In genomic region chr10:101310528-101311439, GRCh38 we compare ENCODE assay signal across 11 cellular contexts. TPM values are rescaled to one million over a fixed set of nuclear protein-coding genes. Genes with fewer than 3 reads are reported as not detected.
DNase-seq lines count a peak whose midpoint lies in the region; ATAC-seq and TF ChIP-seq lines count a peak whose summit lies in the region.
"Had no signal": no experiment of that assay in that cellular context is flagged by ENCODE, and none has a peak within 500 bp of the region (broad histone marks: within the 10 kb centered on the region; RNA-seq: fewer than 3 reads in every experiment).

No MANE protein-coding gene starts in this region.

- peak overlapping the region in 2 of 3 experiments; percentile 34 to 41; a peak in 2 of 7 replicates for H3K27ac Mint-ChIP-seq in H9
- H3K27ac Mint-ChIP-seq in activated naive CD8-positive, alpha-beta T cell = no peak overlapping the region

- no peak overlapping the region for H3K56ac ChIP-seq in H9 (ENCODE audit: insufficient read length, low read depth, low read length)

- no peak overlapping the region for H4K91ac ChIP-seq in H9 (ENCODE audit: insufficient read length, low read depth, low read length)

- no peak overlapping the region for H2BK15ac ChIP-seq in H9 (ENCODE audit: low read depth, low read length)

- H3K9me3 Mint-ChIP-seq in H9 = no peaks in the 10 kb centered on the region
- H3K9me3 Mint-ChIP-seq in activated naive CD8-positive, alpha-beta T cell (ENCODE audit: low read depth) = no peaks in the 10 kb centered on the region

- H2BK5ac ChIP-seq in H9 (ENCODE audit: insufficient read length, low read length) = no peak overlapping the region

- no CpG with 5 or more reads among the region's 29 CpGs for WGBS in H9 (ENCODE audit: extremely low coverage, insufficient read length, low lambda C conversion rate)

- H2AK5ac ChIP-seq in H9 (ENCODE audit: insufficient read length, low read length) = no peak overlapping the region

- no peaks in the 10 kb centered on the region for H3K79me2 ChIP-seq in H9 (ENCODE audit: insufficient read depth, low read length)

- H3K27ac ChIP-seq in H9 (ENCODE audit: insufficient read length, low read depth, low read length) (no peak overlapping the region), right atrium auricular region (peak overlapping the region in 1 of 2 donors; percentile 32)
- H3K27ac ChIP-seq: esophagus squamous epithelium had no signal

- no peaks in the 10 kb centered on the region; a peak in 1 of 7 replicates for H3K36me3 Mint-ChIP-seq in H9 (ENCODE audit: insufficient read depth in 1 of 3, low read depth in 3 of 3)
- H3K36me3 Mint-ChIP-seq in activated naive CD8-positive, alpha-beta T cell = no peaks in the 10 kb centered on the region

- no peak overlapping the region for H3K18ac ChIP-seq in H9 (ENCODE audit: insufficient read length, low read depth, low read length)

- peak overlapping the region; percentile 35 to 38 for H3K4me3 Mint-ChIP-seq in H9
- H3K4me3 Mint-ChIP-seq in activated naive CD8-positive, alpha-beta T cell = peak overlapping the region; percentile 75

- H3K4me3 ChIP-seq in right atrium auricular region = peak overlapping the region; percentile 43 to 47

- H2BK20ac ChIP-seq in H9 (ENCODE audit: low read depth, low read length, poor library complexity, severe bottlenecking) = no peak overlapping the region

- H2BK12ac ChIP-seq in H9 (ENCODE audit: insufficient read length, low read depth, low read length) = no peak overlapping the region

- ATAC-seq in GM18505 (IDR thresholded peaks at IDR 0.05; ENCODE audit: unreplicated experiment) = no peak
- no peak for ATAC-seq in GM21786 (IDR thresholded peaks at IDR 0.05; ENCODE audit: unreplicated experiment)

- H3K4me2 ChIP-seq in H9 (ENCODE audit: insufficient read depth, insufficient read length, low read length) = peak overlapping the region; percentile 33

- no peaks in the 10 kb centered on the region for H3K79me1 ChIP-seq in H9 (ENCODE audit: insufficient read depth, low read depth, low read length, poor library complexity, severe bottlenecking)

- peaks cover 13 to 30% of the 10 kb centered on the region in 2 experiments for H3K4me1 Mint-ChIP-seq in H9
- peaks cover 8% of the 10 kb centered on the region for H3K4me1 Mint-ChIP-seq in activated naive CD8-positive, alpha-beta T cell (ENCODE audit: low read depth)

- no peak overlapping the region for H2BK120ac ChIP-seq in H9 (ENCODE audit: low read depth, low read length, poor library complexity, severe bottlenecking)

- TF ChIP-seq POLR2A in GM18505 (IDR thresholded peaks at IDR 0.05; ENCODE audit: borderline replicate concordance, extremely low read depth, insufficient read depth, insufficient read length) = no peak

- no peaks in the 10 kb centered on the region for H3K36me3 ChIP-seq in right atrium auricular region
- H3K36me3 ChIP-seq: esophagus squamous epithelium had no signal

- H3K27me3 ChIP-seq in H9 (ENCODE audit: insufficient read depth, low read length) (no peaks in the 10 kb centered on the region; the same call in 1 of the 2 replicates), right atrium auricular region (no peaks in the 10 kb centered on the region)

- no peak for TF ChIP-seq CTCF in H9 (conservative IDR thresholded peaks at IDR 0.05)
- TF ChIP-seq CTCF in right atrium auricular region (IDR thresholded peaks at IDR 0.05) = no peak

- peak overlapping the region; percentile 79 for H4K8ac ChIP-seq in H9 (replicated peaks; ENCODE audit: insufficient read length, low read depth, low read length)

- H3K9ac ChIP-seq in H9 (ENCODE audit: extremely low read depth, insufficient read length, low read length) = no peak overlapping the region

- H3K23ac ChIP-seq in H9 (ENCODE audit: insufficient read length, low read depth, low read length) = no peak overlapping the region

- H4K20me1 ChIP-seq in H9 (ENCODE audit: control insufficient read depth, insufficient read depth, insufficient read length) = no peaks in the 10 kb centered on the region

- no peak overlapping the region for H4K5ac ChIP-seq in H9 (ENCODE audit: insufficient read length, low read depth, low read length)

- H3K14ac ChIP-seq in H9 (ENCODE audit: insufficient read depth, low read length) = peak overlapping the region; percentile 41; the same call in 1 of the 2 replicates

- H3T11ph ChIP-seq in H9 (ENCODE audit: low read length) = no peak overlapping the region

- DNase-seq in H9 (peak; percentile 77), right atrium auricular region (ENCODE audit: low spot score) (no peak), renal cortical epithelial cell (ENCODE audit: low read depth) (peak; percentile 2), NCI-H146 (lab: John Stamatoyannopoulos, UW) (no peak), H4 (ENCODE audit: low spot score) (no peak)
- DNase-seq: activated CD4-positive, alpha-beta T cell treated with anti-CD3 and anti-CD28 coated beads, Interleukin-2, amount 50 U/mL, for 48 hours; esophagus squamous epithelium; GF-D8 had no signal

- H3K4me1 ChIP-seq in H9 (ENCODE audit: insufficient read depth, low read length) (no peaks in the 10 kb centered on the region; the same call in 1 of the 2 replicates), right atrium auricular region (peaks cover 0 to 16% of the 10 kb centered on the region in 2 donors)

- H3K23me2 ChIP-seq in H9 (ENCODE audit: insufficient read length, low read depth, low read length, poor library complexity, severe bottlenecking) = no peaks in the 10 kb centered on the region

- no peak overlapping the region for H3K4ac ChIP-seq in H9 (ENCODE audit: low read depth, low read length)

- H3K9me3 ChIP-seq in H9 (ENCODE audit: control insufficient read depth, low read depth, low read length) (no peaks in the 10 kb centered on the region), right atrium auricular region (no peaks in the 10 kb centered on the region)
- H3K9me3 ChIP-seq: esophagus squamous epithelium had no signal

- H2AFZ ChIP-seq in H9 (ENCODE audit: low read length) = peak overlapping the region; percentile 69

- peaks cover 48% of the 10 kb centered on the region for H3K27me3 Mint-ChIP-seq in H9 (ENCODE audit: low read depth)
- H3K27me3 Mint-ChIP-seq in activated naive CD8-positive, alpha-beta T cell = peaks cover 30% of the 10 kb centered on the region

RNA-seq across cellular contexts. Expression of gene BTRC, which starts 43.2 kb away (rescaled TPM):
- total RNA-seq in H9 (2021) = 20.9 and 24.2 TPM in 2 replicates
- 10 to 100 TPM; 19.8 to 22.4 TPM for total RNA-seq in right atrium auricular region
- 4.7 and 19.6 TPM in 2 replicates for total RNA-seq in renal cortical epithelial cell
- total RNA-seq in H4 (2014; rRNA removed; shearing (Covaris generic)) = 9.2 and 9.3 TPM in 2 replicates

Comparison
In these comparisons a context has a peak if more than half of its experiments do, and no peak if none do; other contexts are left out.
1. DNase-seq: peak in H9 (single experiment) and renal cortical epithelial cell (single experiment); none in right atrium auricular region (single experiment), NCI-H146 (single experiment) and H4 (single experiment).